In genomic region chr7:64320547-64321495, GRCh38 we compare ENCODE assay signal across 15 cellular contexts. TPM values are rescaled to one million over a fixed set of nuclear protein-coding genes. Genes with fewer than 3 reads are reported as not detected.
DNase-seq lines count a peak whose midpoint lies in the region; ATAC-seq and TF ChIP-seq lines count a peak whose summit lies in the region.
"Had no signal": no experiment of that assay in that cellular context is flagged by ENCODE, and none has a peak within 500 bp of the region (broad histone marks: within the 10 kb centered on the region; RNA-seq: fewer than 3 reads in every experiment).

No MANE protein-coding gene starts in this region.

- no peak for TF ChIP-seq CTCF in activated CD8-positive, alpha-beta T cell treated with anti-CD3 and anti-CD28 coated beads for 36 hours (IDR thresholded peaks at IDR 0.05)
- TF ChIP-seq CTCF in OCI-LY3 (IDR thresholded peaks at IDR 0.05; ENCODE audit: low read depth, low read length) = no peak

- intact Hi-C loops in activated CD8-positive, alpha-beta T cell treated with anti-CD3 and anti-CD28 coated beads for 36 hours (cut with micrococcal nuclease) = no loop called here

- peaks cover 80% of the 10 kb centered on the region for H3K36me3 ChIP-seq in OCI-LY3 (replicated peaks; ENCODE audit: low read depth, low read length)
- H3K36me3 ChIP-seq: transverse colon had no signal

- no peaks in the 10 kb centered on the region for H3K27me3 Mint-ChIP-seq in activated CD8-positive, alpha-beta T cell treated with anti-CD3 and anti-CD28 coated beads for 36 hours
- H3K27me3 Mint-ChIP-seq in activated CD8-positive, alpha-beta T cell treated with anti-CD3 and anti-CD28 coated beads, Interleukin-2, amount 10 ng/mL, durations not matched to agents 7 days and 5 days (ENCODE audit: low read depth) = no peaks in the 10 kb centered on the region

- H3K4me2 ChIP-seq in OCI-LY3 (ENCODE audit: low read length) = peak overlapping the region; percentile 22; the same call in 1 of the 2 replicates

- no peak overlapping the region for H2AFZ ChIP-seq in OCI-LY3 (ENCODE audit: low read depth, low read length)

- H3K9ac ChIP-seq in OCI-LY3 (ENCODE audit: low read length) = no peak overlapping the region

- H3K9me3 ChIP-seq in OCI-LY3 (ENCODE audit: insufficient read depth, low read length) = peaks cover 18% of the 10 kb centered on the region; the same call in 1 of the 2 replicates

- no peak overlapping the region for H3K4me3 Mint-ChIP-seq in activated CD8-positive, alpha-beta T cell treated with anti-CD3 and anti-CD28 coated beads for 36 hours
- no peak overlapping the region for H3K4me3 Mint-ChIP-seq in activated CD8-positive, alpha-beta T cell treated with anti-CD3 and anti-CD28 coated beads, Interleukin-2, amount 10 ng/mL, durations not matched to agents 7 days and 5 days
- H3K4me3 Mint-ChIP-seq in stimulated activated effector memory CD8-positive, alpha-beta T cell treated with anti-CD3 and anti-CD28 coated beads, Interleukin-12 subunit alpha, Interleukin-12 subunit beta, amount 100 ng/mL, for 72 hours = no peak overlapping the region
- H3K4me3 Mint-ChIP-seq: activated T-cell treated with anti-CD3 and anti-CD28 coated beads, Interleukin-2, amount 50 U/mL, for 72 hours; endodermal cell had no signal

- CTCF ChIA-PET in activated CD8-positive, alpha-beta T cell treated with anti-CD3 and anti-CD28 coated beads for 36 hours (lab: Charles Lee) = interaction anchor here (0.6 to 1.9 kb wide), 2 partner anchors 14 to 379 kb away, joined by 3 to 4 read pairs; no protein-coding TSS in a partner anchor
- CTCF ChIA-PET in activated CD8-positive, alpha-beta T cell treated with anti-CD3 and anti-CD28 coated beads, Interleukin-2, amount 10 ng/mL, durations not matched to agents 7 days and 5 days (lab: Charles Lee) = interaction anchor here (1.2 kb wide), 1 partner anchor 242 kb away, joined by 3 read pairs; the partner anchor contains the start of gene ZNF680

- DNase-seq in activated CD8-positive, alpha-beta T cell treated with anti-CD3 and anti-CD28 coated beads for 36 hours = no peak
- no peak for DNase-seq in activated CD8-positive, alpha-beta T cell treated with anti-CD3 and anti-CD28 coated beads, Interleukin-2, amount 10 ng/mL, durations not matched to agents 7 days and 5 days
- no peak for DNase-seq in stimulated activated effector memory CD8-positive, alpha-beta T cell treated with anti-CD3 and anti-CD28 coated beads, Interleukin-12 subunit alpha, Interleukin-12 subunit beta, amount 100 ng/mL, for 72 hours (ENCODE audit: low spot score in 2 of 2)
- DNase-seq in D341Med (ENCODE audit: low spot score) = no peak
- no peak for DNase-seq in NCI-H774 (lab: John Stamatoyannopoulos, UW)
- no peak for DNase-seq in NCI-H2171 (lab: John Stamatoyannopoulos, UW)
- DNase-seq: activated CD4-positive, CD25-positive, alpha-beta regulatory T cell; activated T-cell treated with anti-CD3 and anti-CD28 coated beads, Interleukin-2, amount 50 U/mL, for 72 hours; endodermal cell; KBM-7; left lung; SHP77; transverse colon had no signal

- ATAC-seq in activated CD8-positive, alpha-beta T cell treated with anti-CD3 and anti-CD28 coated beads for 36 hours = peak; percentile 47
- ATAC-seq in activated CD8-positive, alpha-beta T cell treated with anti-CD3 and anti-CD28 coated beads, Interleukin-2, amount 10 ng/mL, durations not matched to agents 7 days and 5 days = no peak
- peak; percentile 56 for ATAC-seq in HG02763 (IDR thresholded peaks at IDR 0.05; ENCODE audit: unreplicated experiment)
- ATAC-seq in stimulated activated effector memory CD8-positive, alpha-beta T cell treated with anti-CD3 and anti-CD28 coated beads, Interleukin-12 subunit alpha, Interleukin-12 subunit beta, amount 100 ng/mL, for 72 hours = peak; percentile 45
- ATAC-seq: activated T-cell treated with anti-CD3 and anti-CD28 coated beads, Interleukin-2, amount 50 U/mL, for 72 hours; left lung had no signal

- H3K4me1 Mint-ChIP-seq in activated CD8-positive, alpha-beta T cell treated with anti-CD3 and anti-CD28 coated beads for 36 hours (ENCODE audit: low read depth) = peaks cover 15% of the 10 kb centered on the region
- H3K4me1 Mint-ChIP-seq in activated CD8-positive, alpha-beta T cell treated with anti-CD3 and anti-CD28 coated beads, Interleukin-2, amount 10 ng/mL, durations not matched to agents 7 days and 5 days (ENCODE audit: low read depth) = peaks cover 9% of the 10 kb centered on the region
- no peaks in the 10 kb centered on the region for H3K4me1 Mint-ChIP-seq in stimulated activated effector memory CD8-positive, alpha-beta T cell treated with anti-CD3 and anti-CD28 coated beads, Interleukin-12 subunit alpha, Interleukin-12 subunit beta, amount 100 ng/mL, for 72 hours
- H3K4me1 Mint-ChIP-seq: endodermal cell had no signal

- no peak overlapping the region for H3K27ac Mint-ChIP-seq in activated CD8-positive, alpha-beta T cell treated with anti-CD3 and anti-CD28 coated beads for 36 hours
- H3K27ac Mint-ChIP-seq in activated CD8-positive, alpha-beta T cell treated with anti-CD3 and anti-CD28 coated beads, Interleukin-2, amount 10 ng/mL, durations not matched to agents 7 days and 5 days = no peak overlapping the region
- H3K27ac Mint-ChIP-seq in stimulated activated effector memory CD8-positive, alpha-beta T cell treated with anti-CD3 and anti-CD28 coated beads, Interleukin-12 subunit alpha, Interleukin-12 subunit beta, amount 100 ng/mL, for 72 hours = no peak overlapping the region
- H3K27ac Mint-ChIP-seq: activated T-cell treated with anti-CD3 and anti-CD28 coated beads, Interleukin-2, amount 50 U/mL, for 72 hours; endodermal cell had no signal

- H3K27ac ChIP-seq in OCI-LY3 (ENCODE audit: low read length) = peak overlapping the region; percentile 23
- H3K27ac ChIP-seq: left lung, transverse colon had no signal

- H3K79me2 ChIP-seq in OCI-LY3 (ENCODE audit: low read length) = peaks cover 93% of the 10 kb centered on the region

- peaks cover 10% of the 10 kb centered on the region for H3K4me1 ChIP-seq in OCI-LY3 (ENCODE audit: low read length)

- H4K20me1 ChIP-seq in OCI-LY3 (ENCODE audit: insufficient read depth, low read length) = no peaks in the 10 kb centered on the region

- no peaks in the 10 kb centered on the region for H3K27me3 ChIP-seq in OCI-LY3 (ENCODE audit: low read depth, low read length)
- H3K27me3 ChIP-seq: left lung, transverse colon had no signal

- peaks cover 20% of the 10 kb centered on the region for H3K9me3 Mint-ChIP-seq in activated CD8-positive, alpha-beta T cell treated with anti-CD3 and anti-CD28 coated beads for 36 hours
- peaks cover 69% of the 10 kb centered on the region for H3K9me3 Mint-ChIP-seq in activated CD8-positive, alpha-beta T cell treated with anti-CD3 and anti-CD28 coated beads, Interleukin-2, amount 10 ng/mL, durations not matched to agents 7 days and 5 days (ENCODE audit: insufficient read depth)
- H3K9me3 Mint-ChIP-seq in stimulated activated effector memory CD8-positive, alpha-beta T cell treated with anti-CD3 and anti-CD28 coated beads, Interleukin-12 subunit alpha, Interleukin-12 subunit beta, amount 100 ng/mL, for 72 hours = peaks cover 2% of the 10 kb centered on the region

- POLR2A ChIA-PET in activated CD8-positive, alpha-beta T cell treated with anti-CD3 and anti-CD28 coated beads for 36 hours (lab: Charles Lee) = interaction anchor here (0.5 kb wide), 1 partner anchor 244 kb away, joined by 3 read pairs; no protein-coding TSS in a partner anchor
- POLR2A ChIA-PET in activated CD8-positive, alpha-beta T cell treated with anti-CD3 and anti-CD28 coated beads, Interleukin-2, amount 10 ng/mL, durations not matched to agents 7 days and 5 days (lab: Charles Lee) = interaction anchor here (0.6 to 1.9 kb wide), 3 partner anchors 13 to 353 kb away, joined by 3 to 5 read pairs (median 4); partner anchors contain the start of gene ZNF680

- no peak overlapping the region; the same call in 1 of the 2 replicates for H3K4me3 ChIP-seq in OCI-LY3 (ENCODE audit: low read length)
- H3K4me3 ChIP-seq: left lung, transverse colon had no signal

- H3K36me3 Mint-ChIP-seq in activated CD8-positive, alpha-beta T cell treated with anti-CD3 and anti-CD28 coated beads for 36 hours (ENCODE audit: low read depth) = peaks cover 62% of the 10 kb centered on the region
- H3K36me3 Mint-ChIP-seq in activated CD8-positive, alpha-beta T cell treated with anti-CD3 and anti-CD28 coated beads, Interleukin-2, amount 10 ng/mL, durations not matched to agents 7 days and 5 days (ENCODE audit: low read depth) = peaks cover 70% of the 10 kb centered on the region
- H3K36me3 Mint-ChIP-seq in stimulated activated effector memory CD8-positive, alpha-beta T cell treated with anti-CD3 and anti-CD28 coated beads, Interleukin-12 subunit alpha, Interleukin-12 subunit beta, amount 100 ng/mL, for 72 hours = peaks cover 9% of the 10 kb centered on the region

RNA-seq across cellular contexts. Expression of gene ZNF736, which starts 7.1 kb away (rescaled TPM):
- total RNA-seq in activated CD8-positive, alpha-beta T cell treated with anti-CD3 and anti-CD28 coated beads for 36 hours = 10 to 100 TPM; 26.3 to 27.2 TPM
- total RNA-seq in activated CD8-positive, alpha-beta T cell treated with anti-CD3 and anti-CD28 coated beads, Interleukin-2, amount 10 ng/mL, durations not matched to agents 7 days and 5 days = 10 to 100 TPM; 26.0 to 27.4 TPM
- total RNA-seq: endodermal cell had no signal
